Comparison of ENCODE assay signal across 16 cellular contexts in the genomic region with DNA sequence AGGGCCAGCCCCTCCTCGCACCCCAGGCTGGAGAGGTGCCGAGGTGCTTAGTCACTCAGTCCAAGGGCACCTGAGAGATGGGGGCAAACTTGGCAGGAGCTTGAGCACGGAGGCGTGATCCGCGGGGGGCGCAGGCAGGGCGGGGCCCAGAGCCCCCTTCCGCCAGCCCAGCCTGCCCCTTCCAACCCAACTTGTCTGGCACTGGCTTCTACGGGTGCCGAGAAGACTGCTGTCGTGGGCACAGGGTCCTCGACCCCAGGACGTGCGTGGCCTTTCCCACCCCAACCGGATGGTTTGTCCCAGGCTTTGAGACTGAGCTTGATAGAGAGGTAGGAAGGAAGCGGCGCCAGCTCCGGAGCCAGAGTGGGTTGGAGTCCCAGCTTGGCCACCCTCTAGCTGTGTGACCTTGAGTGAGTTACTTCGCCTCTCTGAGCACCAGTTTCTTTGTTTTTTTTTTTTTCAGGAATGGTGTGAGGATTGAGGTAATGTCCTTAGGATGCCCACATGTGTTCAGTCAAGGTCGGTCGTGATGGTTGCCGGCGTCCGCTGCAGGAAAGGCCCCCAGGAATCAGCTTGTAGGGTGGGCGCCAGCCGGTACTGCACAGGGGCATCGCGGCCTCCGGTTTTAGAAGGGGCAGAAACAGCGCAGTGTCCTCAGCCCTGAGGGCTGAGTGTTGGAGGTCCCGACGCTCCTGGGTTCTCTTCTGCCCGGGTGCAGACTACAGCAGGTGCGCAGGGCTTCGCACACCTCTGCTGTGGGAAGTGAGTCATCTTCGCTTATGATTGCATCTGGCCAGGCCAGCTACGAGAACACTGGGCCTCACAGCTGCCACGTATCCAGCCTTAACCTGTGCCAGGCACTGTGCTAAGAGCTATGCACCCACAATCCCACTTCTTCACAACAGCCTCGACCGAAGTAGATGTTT. TPM values are rescaled to one million over a fixed set of nuclear protein-coding genes. Genes with fewer than 3 reads are reported as not detected.
A peak's percentile ranks its signal among the peaks of the same experiment; 100 is the strongest.
DNase-seq lines count a peak whose midpoint lies in the region; ATAC-seq, FAIRE-seq and TF ChIP-seq lines count a peak whose summit lies in the region.
"Had no signal": no experiment of that assay in that cellular context is flagged by ENCODE, and none has a peak within 500 bp of the region (broad histone marks: within the 10 kb centered on the region; RNA-seq: fewer than 3 reads in every experiment).

No MANE protein-coding gene starts in this region.

- DNase-seq in MCF 10A (ENCODE audit: unreplicated experiment) (peak; percentile 63), breast epithelium (ENCODE audit: low spot score in 2 of 2) (no peak), RPMI8226 (peak; percentile 51), foreskin keratinocyte (peak; percentile 36 to 51), urothelium cell line (ENCODE audit: low spot score) (no peak), NCI-H2107 (lab: John Stamatoyannopoulos, UW) (no peak), DMS79 treated with DMSO at 0.1 percent for 48 hours (lab: John Stamatoyannopoulos, UW) (no peak)
- DNase-seq: NCI-H1694 treated with DMSO at 0.1 percent for 48 hours; stimulated activated CD4-positive, alpha-beta T cell treated with anti-CD3 and anti-CD28 coated beads, Interleukin-4, amount 100 ng/mL, for 24 hours had no signal

- H3K4me3 ChIP-seq in breast epithelium: peak overlapping the region in 1 of 3 donors; percentile 56
- H3K4me3 ChIP-seq: prostate gland had no signal

- no peaks in the 10 kb centered on the region for H3K4me1 Mint-ChIP-seq in MCF 10A (ENCODE audit: insufficient read depth, unreplicated experiment)

- H3K4me1 ChIP-seq in breast epithelium (peaks cover 4 to 22% of the 10 kb centered on the region in 2 donors), foreskin keratinocyte (no peaks in the 10 kb centered on the region)
- H3K4me1 ChIP-seq: prostate gland had no signal

- ATAC-seq in foreskin keratinocyte (peak; percentile 70), GM21825 (IDR thresholded peaks at IDR 0.05; ENCODE audit: unreplicated experiment) (no peak)

- no peak overlapping the region for H3K4me3 Mint-ChIP-seq in MCF 10A (ENCODE audit: unreplicated experiment)

- no peak for TF ChIP-seq CTCF in MCF 10A (IDR thresholded peaks at IDR 0.05; ENCODE audit: unreplicated experiment)
- no peak for TF ChIP-seq CTCF in breast epithelium (IDR thresholded peaks at IDR 0.05)
- TF ChIP-seq CTCF in foreskin keratinocyte (conservative IDR thresholded peaks at IDR 0.05): no peak

- H3K9me3 Mint-ChIP-seq in MCF 10A (ENCODE audit: unreplicated experiment): no peaks in the 10 kb centered on the region
- H3K9me3 Mint-ChIP-seq: memory B cell had no signal

- FAIRE-seq in urothelium cell line (lab: Jason Lieb, UNC): peak; percentile 50

- no peak for TF ChIP-seq POLR2A in breast epithelium (IDR thresholded peaks at IDR 0.05)

- intact Hi-C loops in MCF 10A (cut with micrococcal nuclease) (loop anchor here (2.0 to 5.0 kb wide), 3 partner anchors 54 to 220 kb away; no protein-coding TSS in a partner anchor), breast epithelium (cut with DNase I; ENCODE audit: low total_unique reads) (no loop called here)

- H3K36me3 ChIP-seq in breast epithelium: no peaks in the 10 kb centered on the region
- H3K36me3 ChIP-seq: HAP-1, heart right ventricle, prostate gland had no signal

- H3K27ac ChIP-seq in breast epithelium (no peak overlapping the region), foreskin keratinocyte (no peak overlapping the region)
- H3K27ac ChIP-seq: heart right ventricle, prostate gland had no signal

- no peaks in the 10 kb centered on the region for H3K9me3 ChIP-seq in breast epithelium
- H3K9me3 ChIP-seq: HAP-1, heart right ventricle, prostate gland had no signal

- POLR2A ChIA-PET in MCF 10A (lab: Yijun Ruan, JAX): interaction anchor here (0.9 to 1.8 kb wide), 5 partner anchors 278 to 370 kb away, joined by 3 to 7 read pairs (median 4); a partner anchor contains a TSS

- no peak overlapping the region for H3K27ac Mint-ChIP-seq in MCF 10A (ENCODE audit: low read depth, unreplicated experiment)
- H3K27ac Mint-ChIP-seq: memory B cell had no signal

- peaks cover 0 to 100% of the 10 kb centered on the region in 2 donors for H3K27me3 ChIP-seq in breast epithelium
- peaks cover 100% of the 10 kb centered on the region for H3K27me3 ChIP-seq in foreskin keratinocyte

- peaks cover 33% of the 10 kb centered on the region for H3K27me3 Mint-ChIP-seq in MCF 10A (ENCODE audit: insufficient read depth, unreplicated experiment)

- H3K36me3 Mint-ChIP-seq in MCF 10A (ENCODE audit: insufficient read depth, unreplicated experiment): no peaks in the 10 kb centered on the region
- H3K36me3 Mint-ChIP-seq: memory B cell had no signal

- CTCF ChIA-PET in MCF 10A (lab: Yijun Ruan, JAX): interaction anchor here (0.6 to 18.6 kb wide), 38 partner anchors 9 to 510 kb away, joined by 3 to 578 read pairs (median 4); a partner anchor contains a TSS

- no TSS peak for BruUV-seq in MCF 10A (replicated peaks; lab: Mats Ljungman, UMichigan)

RNA-seq across cellular contexts. Expression of a gene that starts 28.6 kb away (rescaled TPM):
- total RNA-seq in MCF 10A (2022): not detected in 2 replicates
- total RNA-seq in breast epithelium: not detected
- total RNA-seq in foreskin keratinocyte: 0.04 and 0.14 TPM in 2 replicates
- 0.07 and 0.15 TPM in 2 replicates for polyA plus RNA-seq in foreskin keratinocyte
- total RNA-seq: activated CD8-positive, alpha-beta memory T cell treated with anti-CD3 and anti-CD28 coated beads for 36 hours; aorta; heart right ventricle; prostate gland had no signal
- polyA plus RNA-seq: aorta, heart right ventricle had no signal

RNA-seq across cellular contexts. Expression of a gene that starts 30.6 kb away (rescaled TPM):
- total RNA-seq in MCF 10A (2022) (not detected in 2 replicates), breast epithelium (not detected), foreskin keratinocyte (not detected in 2 replicates)
- not detected in 2 replicates for polyA plus RNA-seq in foreskin keratinocyte
- total RNA-seq: activated CD8-positive, alpha-beta memory T cell treated with anti-CD3 and anti-CD28 coated beads for 36 hours; aorta; heart right ventricle; prostate gland had no signal
- polyA plus RNA-seq: aorta, heart right ventricle had no signal

Comparison
In these comparisons a context has a peak if more than half of its experiments do, and no peak if none do; other contexts are left out.
1. DNase-seq: peak in MCF 10A (single experiment), RPMI8226 (single experiment) and foreskin keratinocyte (2 of 2); none in breast epithelium (0 of 2), urothelium cell line (single experiment), NCI-H2107 (single experiment) and DMS79 treated with DMSO at 0.1 percent for 48 hours (single experiment).